12 cellular contexts compared by ENCODE assay signal in the genomic region with DNA sequence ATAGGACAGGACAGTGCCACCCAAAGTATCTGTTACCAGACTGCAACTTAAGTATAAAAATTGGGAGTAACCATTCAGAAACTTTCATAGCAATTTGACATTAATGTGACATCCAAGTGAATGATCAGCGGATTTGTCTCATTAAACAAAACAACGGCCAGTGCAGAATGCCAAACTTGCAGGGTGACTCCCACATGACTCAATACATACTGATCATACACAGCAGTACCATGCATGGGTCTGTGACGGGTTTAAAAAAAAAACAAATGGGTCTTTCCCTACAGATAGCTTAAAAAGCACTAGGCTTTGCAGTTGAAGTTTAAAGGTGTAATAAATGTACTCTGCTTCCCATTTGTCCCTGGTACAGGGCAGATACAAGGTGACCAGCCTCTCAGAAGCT.
A peak's percentile ranks its signal among the peaks of the same experiment; 100 is the strongest.
DNase-seq lines count a peak whose midpoint lies in the region; TF ChIP-seq lines count a peak whose summit lies in the region.
"Had no signal": no experiment of that assay in that cellular context is flagged by ENCODE, and none has a peak within 500 bp of the region (broad histone marks: within the 10 kb centered on the region; RNA-seq: fewer than 3 reads in every experiment).

No MANE protein-coding gene starts in this region.

- in situ Hi-C loops in SK-MEL-5 (cut with HindIII; ENCODE audit: low pct_unique_long_range_greater_than_20kb, low sequenced_read_pairs): no loop called here

- H3K27ac ChIP-seq in dorsolateral prefrontal cortex: no peak overlapping the region
- H3K27ac ChIP-seq: gastroesophageal sphincter, suprapubic skin had no signal

- intact Hi-C loops in dorsolateral prefrontal cortex (cut with DNase I): no loop called here

- no peaks in the 10 kb centered on the region for H3K27me3 ChIP-seq in dorsolateral prefrontal cortex
- H3K27me3 ChIP-seq: gastroesophageal sphincter, suprapubic skin had no signal

- DNase-seq in HCEC 1CT (peak; percentile 62), SK-MEL-5 (ENCODE audit: low read depth, low spot score) (peak; percentile 3), foreskin fibroblast (peak; percentile 8 to 64), UCSD-AML1 (lab: John Stamatoyannopoulos, UW; ENCODE audit: unreplicated experiment) (no peak), dorsolateral prefrontal cortex (no peak), NCI-H446 treated with DMSO at 0.1 percent for 48 hours (lab: John Stamatoyannopoulos, UW) (no peak), activated gamma-delta T cell (lab: John Stamatoyannopoulos, UW) (no peak)
- DNase-seq: cerebellar nuclear complex, NCI-H1694, Right ventricle myocardium superior had no signal

- no peak overlapping the region for H3K4me3 ChIP-seq in foreskin fibroblast (ENCODE audit: low read depth in 1 of 2, low read length in 2 of 2)
- H3K4me3 ChIP-seq in dorsolateral prefrontal cortex: no peak overlapping the region
- H3K4me3 ChIP-seq: gastroesophageal sphincter, suprapubic skin had no signal

- TF ChIP-seq CTCF in foreskin fibroblast (IDR thresholded peaks at IDR 0.05; ENCODE audit: low read depth, low read length): no peak
- TF ChIP-seq CTCF in dorsolateral prefrontal cortex (IDR thresholded peaks at IDR 0.05 in 54 of 56, conservative IDR thresholded peaks at IDR 0.05 in 2 of 56; ENCODE audit: low read depth in 1 of 56, partially characterized antibody in 56 of 56): no peak

Comparison
In these comparisons a context has a peak if more than half of its experiments do, and no peak if none do; other contexts are left out.
1. DNase-seq: peak in HCEC 1CT (single experiment), SK-MEL-5 (single experiment) and foreskin fibroblast (2 of 2); none in UCSD-AML1 (single experiment), dorsolateral prefrontal cortex (0 of 10), NCI-H446 treated with DMSO at 0.1 percent for 48 hours (single experiment) and activated gamma-delta T cell (single experiment).